ENCODE assay signal across 8 cellular contexts in the genomic region with DNA sequence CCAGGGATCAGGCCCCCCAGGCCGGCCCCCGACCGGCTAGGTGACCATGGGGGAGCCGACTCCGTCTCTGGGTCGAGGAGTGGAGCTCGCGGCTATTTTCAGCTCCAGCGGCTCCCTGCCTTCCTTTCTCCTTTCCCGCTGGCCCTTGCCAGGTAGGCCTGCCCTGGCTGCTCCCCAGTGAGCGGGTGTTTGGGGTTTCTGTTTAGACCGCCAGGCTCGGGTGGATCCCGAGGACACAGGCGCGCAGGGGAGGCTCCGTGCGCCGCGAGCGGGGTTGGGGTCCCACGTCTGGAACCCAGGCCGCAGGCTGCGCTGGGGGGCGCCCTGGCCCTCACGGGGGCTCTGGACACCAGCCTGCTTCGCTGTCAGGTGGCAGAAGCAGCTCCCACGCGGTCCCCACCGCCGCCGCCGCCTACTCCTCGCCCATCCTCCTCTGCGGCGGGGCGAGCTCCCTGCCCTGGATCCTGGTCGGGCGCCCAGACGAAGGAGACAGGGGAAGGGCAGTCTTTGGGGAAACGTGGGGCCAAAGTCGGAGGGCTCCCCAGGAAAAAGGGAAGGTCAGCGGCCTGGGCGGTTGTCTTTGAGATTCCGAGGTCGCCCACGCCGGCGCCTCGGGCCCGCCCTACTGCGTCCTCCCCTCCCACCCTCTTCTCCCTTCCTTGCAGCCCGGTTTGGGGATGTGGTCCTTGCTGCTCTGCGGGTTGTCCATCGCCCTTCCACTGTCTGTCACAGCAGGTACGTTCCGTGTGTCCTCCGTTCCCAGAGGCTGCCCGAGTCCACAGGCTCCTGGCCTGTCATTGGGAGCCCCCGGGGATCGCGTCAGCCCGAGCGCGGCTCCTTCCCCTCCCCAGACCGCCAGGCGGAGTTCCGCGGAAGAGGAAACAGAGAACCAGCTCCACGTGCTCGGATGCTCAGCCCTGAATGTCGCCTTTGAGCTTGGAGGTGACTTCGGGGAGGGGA. TPM values are rescaled to one million over a fixed set of nuclear protein-coding genes. Genes with fewer than 3 reads are reported as not detected.
A peak's percentile ranks its signal among the peaks of the same experiment; 100 is the strongest.
DNase-seq lines count a peak whose midpoint lies in the region; ATAC-seq and TF ChIP-seq lines count a peak whose summit lies in the region.

No MANE protein-coding gene starts in this region.

- H2AFZ ChIP-seq in IMR-90 (replicated peaks; ENCODE audit: low read length, poor library complexity) (peak overlapping the region; percentile 96), osteoblast (ENCODE audit: low read length) (peak overlapping the region; percentile 95)

- no peaks in the 10 kb centered on the region for H3K79me2 ChIP-seq in osteoblast (ENCODE audit: insufficient read depth, low read length)

- H2BK20ac ChIP-seq in IMR-90 (ENCODE audit: low read depth, low read length), result 0 out of 2 replicates have a peak overlapping the region, but pooled peaks have one; percentile 70

- no peak overlapping the region; the same call in 1 of the 2 replicates for H3K18ac ChIP-seq in IMR-90 (ENCODE audit: low read depth, low read length)

- H3K4me2 ChIP-seq in IMR-90 (ENCODE audit: low read depth, low read length) (peak overlapping the region; percentile 58; the same call in 1 of the 2 replicates), osteoblast (ENCODE audit: insufficient read depth, low read length) (peak overlapping the region; percentile 84)

- H3K4me3 ChIP-seq in IMR-90 (ENCODE audit: insufficient read depth, low read depth, low read length) (peak overlapping the region; percentile 17; the same call in 1 of the 2 replicates), osteoblast (ENCODE audit: insufficient read depth, low read length) (peak overlapping the region; percentile 77), tibial artery (peak overlapping the region; percentile 52 to 63)

- peak overlapping the region; percentile 86 for H2AK9ac ChIP-seq in IMR-90 (replicated peaks; ENCODE audit: low read depth, low read length, poor library complexity)

- H3K14ac ChIP-seq in IMR-90 (replicated peaks; ENCODE audit: low read depth, low read length), result peak overlapping the region; percentile 68; the same call in 1 of the 2 replicates

- no peak overlapping the region for H3K27ac Mint-ChIP-seq in activated T-helper 2 cell treated with anti-CD3 and anti-CD28 coated beads, Interferon-gamma antibody, Interleukin-2, Interleukin-4, amounts not matched to agents 10 μg/mL and 5 μg/mL and 100 μg/mL, durations not matched to agents 14 hours and 24 hours and 36 hours

- H4K5ac ChIP-seq in IMR-90 (ENCODE audit: low read depth, low read length), result no peak overlapping the region

- no peak for TF ChIP-seq RAD21 in IMR-90 (IDR thresholded peaks at IDR 0.05; ENCODE audit: low read length)

- intact Hi-C loops in IMR-90 (cut with micrococcal nuclease) (loop anchor here (5.0 kb wide), 1 partner anchor 260 kb away; no protein-coding TSS in a partner anchor), Right ventricle myocardium inferior (cut with DNase I) (loop anchor here (5.0 kb wide), 1 partner anchor 55 kb away; no protein-coding TSS in a partner anchor), tibial artery (cut with DNase I; ENCODE audit: low total_unique reads) (no loop called here)
- intact Hi-C loops in activated T-helper 2 cell treated with anti-CD3 and anti-CD28 coated beads, Interferon-gamma antibody, Interleukin-2, Interleukin-4, amounts not matched to agents 10 μg/mL and 5 μg/mL and 100 μg/mL, durations not matched to agents 14 hours and 24 hours and 36 hours (cut with micrococcal nuclease), result no loop called here

- H3K9ac ChIP-seq in IMR-90 (ENCODE audit: low read depth, low read length), result no peak overlapping the region

- peaks cover 17% of the 10 kb centered on the region for H3K4me1 Mint-ChIP-seq in activated T-helper 2 cell treated with anti-CD3 and anti-CD28 coated beads, Interferon-gamma antibody, Interleukin-2, Interleukin-4, amounts not matched to agents 10 μg/mL and 5 μg/mL and 100 μg/mL, durations not matched to agents 14 hours and 24 hours and 36 hours (ENCODE audit: low read depth)

- H4K91ac ChIP-seq in IMR-90 (ENCODE audit: insufficient read depth, low read depth, low read length), result peak overlapping the region; percentile 77

- H3K27me3 ChIP-seq in IMR-90 (ENCODE audit: control insufficient read depth, insufficient read depth, low read length) (no peaks in the 10 kb centered on the region), osteoblast (ENCODE audit: insufficient read depth, low read length) (no peaks in the 10 kb centered on the region), tibial artery (peaks cover 0 to 6% of the 10 kb centered on the region in 2 donors)

- H3K9me3 Mint-ChIP-seq in activated T-helper 2 cell treated with anti-CD3 and anti-CD28 coated beads, Interferon-gamma antibody, Interleukin-2, Interleukin-4, amounts not matched to agents 10 μg/mL and 5 μg/mL and 100 μg/mL, durations not matched to agents 14 hours and 24 hours and 36 hours, result no peaks in the 10 kb centered on the region

- H3K4me3 Mint-ChIP-seq in activated T-helper 2 cell treated with anti-CD3 and anti-CD28 coated beads, Interferon-gamma antibody, Interleukin-2, Interleukin-4, amounts not matched to agents 10 μg/mL and 5 μg/mL and 100 μg/mL, durations not matched to agents 14 hours and 24 hours and 36 hours (ENCODE audit: low read depth), result peak overlapping the region; percentile 69

- H2AK5ac ChIP-seq in IMR-90 (ENCODE audit: low read depth, low read length), result 0 out of 2 replicates have a peak overlapping the region, but pooled peaks have one; percentile 75

- H3K79me1 ChIP-seq in IMR-90 (ENCODE audit: low read depth in 1 of 2, low read length in 2 of 2), result no peaks in the 10 kb centered on the region

- CTCF ChIA-PET in IMR-90 (lab: Yijun Ruan, JAX), result interaction anchor here (1.5 kb wide), 1 partner anchor 54 kb away, joined by 5 read pairs; no protein-coding TSS in a partner anchor

- ATAC-seq in IMR-90 (ENCODE audit: low read depth), result peak; percentile 72
- peak; percentile 91 for ATAC-seq in Right ventricle myocardium inferior
- no peak for ATAC-seq in GM21390 (IDR thresholded peaks at IDR 0.05; ENCODE audit: unreplicated experiment)
- no peak for ATAC-seq in HG02588 (IDR thresholded peaks at IDR 0.05; ENCODE audit: unreplicated experiment)

- dilution Hi-C loops in IMR-90 (cut with HindIII; ENCODE audit: low sequenced_read_pairs, unreplicated experiment), result no loop called here

- peaks cover 29% of the 10 kb centered on the region for H3K27me3 Mint-ChIP-seq in activated T-helper 2 cell treated with anti-CD3 and anti-CD28 coated beads, Interferon-gamma antibody, Interleukin-2, Interleukin-4, amounts not matched to agents 10 μg/mL and 5 μg/mL and 100 μg/mL, durations not matched to agents 14 hours and 24 hours and 36 hours (ENCODE audit: low read depth)

- H3K4ac ChIP-seq in IMR-90 (ENCODE audit: low read depth, low read length), result peak overlapping the region; percentile 85

- H4K20me1 ChIP-seq in IMR-90 (ENCODE audit: insufficient read depth, low read length) (no peaks in the 10 kb centered on the region), osteoblast (ENCODE audit: insufficient read depth, low read length) (no peaks in the 10 kb centered on the region)

- H3K56ac ChIP-seq in IMR-90 (ENCODE audit: extremely low read depth, insufficient read depth, low read length), result peak overlapping the region; percentile 43

- H3K27ac ChIP-seq in IMR-90 (ENCODE audit: insufficient read depth, low read length) (no peak overlapping the region), osteoblast (ENCODE audit: low read depth, low read length) (peak overlapping the region; percentile 71), tibial artery (peak overlapping the region; percentile 38 to 54)

- peak overlapping the region; percentile 84 to 98 for H4K8ac ChIP-seq in IMR-90 (ENCODE audit: low read depth in 2 of 2, low read length in 2 of 2)

- no peaks in the 10 kb centered on the region for H3K9me1 ChIP-seq in IMR-90 (ENCODE audit: insufficient read depth, low read length)

- WGBS in IMR-90 (ENCODE audit: extremely low coverage in 2 of 2, insufficient read length in 1 of 2), 2 experiments, result 0% methylated on average over 1 of the region's 73 CpGs; no CpG with 5 or more reads in 1 of the 2 experiments

- DNase-seq in IMR-90 (peak; percentile 10), Right ventricle myocardium inferior (ENCODE audit: missing footprints) (peak; percentile 82), osteoblast (ENCODE audit: insufficient read length, low spot score, missing footprints) (peak; percentile 81), tibial artery (peak; percentile 60 to 78), NCI-H146 treated with DMSO at 0.1 percent for 48 hours (lab: John Stamatoyannopoulos, UW; ENCODE audit: unreplicated experiment) (no peak)
- no peak for DNase-seq in activated T-helper 2 cell treated with anti-CD3 and anti-CD28 coated beads, Interferon-gamma antibody, Interleukin-2, Interleukin-4, amounts not matched to agents 10 μg/mL and 5 μg/mL and 100 μg/mL, durations not matched to agents 14 hours and 24 hours and 36 hours (ENCODE audit: low spot score)

- no peak overlapping the region for H3K23ac ChIP-seq in IMR-90 (ENCODE audit: low read depth, low read length)

- H2BK15ac ChIP-seq in IMR-90 (ENCODE audit: low read depth, low read length), result peak overlapping the region; percentile 78; the same call in 2 of the 3 replicates

- no peak for TF ChIP-seq POLR2A in IMR-90 (IDR thresholded peaks at IDR 0.05; ENCODE audit: low read depth, low read length)

- peak overlapping the region; percentile 89 for H2BK120ac ChIP-seq in IMR-90 (ENCODE audit: low read depth, low read length)

- H3K4me1 ChIP-seq in IMR-90 (ENCODE audit: control insufficient read depth, insufficient read depth, low read length), result no peaks in the 10 kb centered on the region; the same call in 1 of the 2 replicates
- no peaks in the 10 kb centered on the region for H3K4me1 ChIP-seq in osteoblast (ENCODE audit: insufficient read depth, low read length)
- peaks cover 0 to 14% (median 4%) of the 10 kb centered on the region in 4 donors for H3K4me1 ChIP-seq in tibial artery

- POLR2A ChIA-PET in IMR-90 (lab: Charles Lee; ENCODE audit: unreplicated experiment), result no interaction called here

- H2BK5ac ChIP-seq in IMR-90 (ENCODE audit: low read depth, low read length, poor library complexity, severe bottlenecking), result no peak overlapping the region

- no TSS peak for BruUV-seq in IMR-90 (replicated peaks; lab: Mats Ljungman, UMichigan)

- H3K36me3 ChIP-seq in IMR-90 (ENCODE audit: control insufficient read depth, insufficient read depth, low read length) (no peaks in the 10 kb centered on the region), osteoblast (ENCODE audit: insufficient read depth, low read length) (no peaks in the 10 kb centered on the region), tibial artery (no peaks in the 10 kb centered on the region)

- H3K9me3 ChIP-seq in IMR-90 (ENCODE audit: control insufficient read depth, insufficient read depth, low read length) (no peaks in the 10 kb centered on the region), osteoblast (ENCODE audit: low read depth, low read length) (no peaks in the 10 kb centered on the region), tibial artery (no peaks in the 10 kb centered on the region)

- in situ Hi-C loops in IMR-90 (cut with MboI; ENCODE audit: low sequenced_read_pairs), result no loop called here

- TF ChIP-seq CTCF in IMR-90 (conservative IDR thresholded peaks at IDR 0.05; ENCODE audit: low read depth, low read length) (no peak), osteoblast (IDR thresholded peaks at IDR 0.05; ENCODE audit: extremely low read depth, low read depth, low read length) (peak; percentile 32), tibial artery (IDR thresholded peaks at IDR 0.05) (peak; percentile 44 to 45)

- H3K36me3 Mint-ChIP-seq in activated T-helper 2 cell treated with anti-CD3 and anti-CD28 coated beads, Interferon-gamma antibody, Interleukin-2, Interleukin-4, amounts not matched to agents 10 μg/mL and 5 μg/mL and 100 μg/mL, durations not matched to agents 14 hours and 24 hours and 36 hours (ENCODE audit: low read depth), result no peaks in the 10 kb centered on the region

RNA-seq across cellular contexts. Expression of gene IL1RL2, which starts 0.6 kb away (rescaled TPM):
- total RNA-seq in IMR-90 (2012; rRNA removed) (0.28 and 0.36 TPM in 2 replicates), Right ventricle myocardium inferior (not detected), osteoblast (0.72 and 1.2 TPM in 2 replicates)
- 0.09 and 0.26 TPM in 2 replicates for polyA plus RNA-seq in IMR-90 (2012; rRNA removed)
- polyA plus RNA-seq in IMR-90 (2012; cell fraction: cytosol; rRNA removed), result 0.03 and 0.08 TPM in 2 replicates
- polyA plus RNA-seq in IMR-90 (2012; cell fraction: nucleus; rRNA removed; ENCODE audit: low replicate concordance), result 0.18 and 0.71 TPM in 2 replicates
- not detected in 2 replicates for total RNA-seq in activated T-helper 2 cell treated with anti-CD3 and anti-CD28 coated beads, Interferon-gamma antibody, Interleukin-2, Interleukin-4, amounts not matched to agents 10 μg/mL and 5 μg/mL and 100 μg/mL, durations not matched to agents 14 hours and 24 hours and 36 hours

RNA-seq across cellular contexts. Expression of gene IL1R1, which starts 44.9 kb away (rescaled TPM):
- total RNA-seq in IMR-90 (2012; rRNA removed), result 6.5 and 8.1 TPM in 2 replicates
- polyA plus RNA-seq in IMR-90 (2012; rRNA removed), result 11.3 and 13.8 TPM in 2 replicates
- polyA plus RNA-seq in IMR-90 (2012; cell fraction: cytosol; rRNA removed), result 4.6 and 9.3 TPM in 2 replicates
- 6.3 and 29.2 TPM in 2 replicates for polyA plus RNA-seq in IMR-90 (2012; cell fraction: nucleus; rRNA removed; ENCODE audit: low replicate concordance)
- 0.48 and 0.52 TPM in 2 replicates for total RNA-seq in activated T-helper 2 cell treated with anti-CD3 and anti-CD28 coated beads, Interferon-gamma antibody, Interleukin-2, Interleukin-4, amounts not matched to agents 10 μg/mL and 5 μg/mL and 100 μg/mL, durations not matched to agents 14 hours and 24 hours and 36 hours
- total RNA-seq in Right ventricle myocardium inferior, result 26.6 TPM
- 89.8 and 116 TPM in 2 replicates for total RNA-seq in osteoblast

Comparison
In these comparisons a context has a peak if more than half of its experiments do, and no peak if none do; other contexts are left out.
1. ATAC-seq: peak in IMR-90 (single experiment) and Right ventricle myocardium inferior (single experiment); none in GM21390 (single experiment) and HG02588 (single experiment).
2. DNase-seq: peak in IMR-90 (single experiment), Right ventricle myocardium inferior (single experiment), osteoblast (single experiment) and tibial artery (2 of 2); none in activated T-helper 2 cell treated with anti-CD3 and anti-CD28 coated beads, Interferon-gamma antibody, Interleukin-2, Interleukin-4, amounts not matched to agents 10 μg/mL and 5 μg/mL and 100 μg/mL, durations not matched to agents 14 hours and 24 hours and 36 hours (single experiment) and NCI-H146 treated with DMSO at 0.1 percent for 48 hours (single experiment).
3. H3K4me3 ChIP-seq: peak in every context shown above with its lines; median percentile 77 in osteoblast; 58 in tibial artery; 17 in IMR-90.
4. intact Hi-C loops: an anchor here in IMR-90 (5.0 kb wide) and Right ventricle myocardium inferior (5.0 kb wide); none called in activated T-helper 2 cell treated with anti-CD3 and anti-CD28 coated beads, Interferon-gamma antibody, Interleukin-2, Interleukin-4, amounts not matched to agents 10 μg/mL and 5 μg/mL and 100 μg/mL, durations not matched to agents 14 hours and 24 hours and 36 hours and tibial artery.